ENCODE assay signal across 1 cellular context in genomic region chr17:80476877-80477646, GRCh38.
A peak's percentile ranks its signal among the peaks of the same experiment; 100 is the strongest.
TF ChIP-seq lines count a peak whose summit lies in the region.

No MANE protein-coding gene starts in this region.

TF ChIP-seq in GM23338, 12 proteins besides CTCF, POLR2A, EP300 and RAD21 (continued from another document):
- TF ChIP-seq ZNF462 (CRISPR knock-in tag; IDR thresholded peaks at IDR 0.05) (no peak), EZH2 (IDR thresholded peaks at IDR 0.05; ENCODE audit: low read depth, unreplicated experiment) (peak; percentile 91), JUNB (IDR thresholded peaks at IDR 0.05; ENCODE audit: unreplicated experiment) (no peak)
